Comparison of ENCODE assay signal across 20 cellular contexts in genomic region chr3:155885299-155885698, GRCh38.
"Had no signal": no experiment of that assay in that cellular context is flagged by ENCODE, and none has a peak within 500 bp of the region (broad histone marks: within the 10 kb centered on the region; RNA-seq: fewer than 3 reads in every experiment).

No MANE protein-coding gene starts in this region.

- H3K9ac ChIP-seq: parathyroid adenoma had no signal

- H3K4me1 ChIP-seq: parathyroid adenoma, prostate gland had no signal

- H3K36me3 ChIP-seq: esophagus squamous epithelium, prostate gland, right lobe of liver, suprapubic skin, thyroid gland had no signal

- H3K4me3 ChIP-seq: esophagus squamous epithelium, hepatocyte, prostate gland, right lobe of liver, suprapubic skin, thyroid gland had no signal

- H2AFZ ChIP-seq: hepatocyte, parathyroid adenoma had no signal

- DNase-seq: effector memory CD8-positive, alpha-beta T cell; esophagus squamous epithelium; foreskin fibroblast; head of caudate nucleus; kidney glomerular epithelial cell; mesendoderm; naive thymus-derived CD4-positive, alpha-beta T cell; nephron progenitor cell; retina; right lobe of liver; stimulated activated CD4-positive, alpha-beta T cell treated with anti-CD3 and anti-CD28 coated beads, Interleukin-4, amount 100 ng/mL, for 1 hour; stimulated activated CD8-positive, alpha-beta memory T cell treated with anti-CD3 and anti-CD28 coated beads, Interleukin-4, amount 100 ng/mL, for 48 hours; stimulated activated naive CD8-positive, alpha-beta T cell treated with anti-CD3 and anti-CD28 coated beads, Interleukin-15, Interleukin-2, amounts not matched to agents 100 U/mL and 50 U/mL, for 24 hours; thyroid gland had no signal

- FAIRE-seq: urothelium cell line had no signal

- H3K4me2 ChIP-seq: hepatocyte had no signal

- ATAC-seq: effector memory CD8-positive, alpha-beta T cell; naive thymus-derived CD4-positive, alpha-beta T cell; right lobe of liver; stimulated activated effector memory CD8-positive, alpha-beta T cell treated with anti-CD3 and anti-CD28 coated beads, Interleukin-12 subunit alpha, Interleukin-12 subunit beta, amount 100 ng/mL, for 72 hours; stimulated activated naive CD8-positive, alpha-beta T cell treated with anti-CD3 and anti-CD28 coated beads, Interleukin-15, Interleukin-2, amounts not matched to agents 100 U/mL and 50 U/mL, for 24 hours had no signal

- H3K27me3 ChIP-seq: esophagus squamous epithelium, hepatocyte, right lobe of liver, suprapubic skin, thyroid gland had no signal

- H3K9me3 ChIP-seq: esophagus squamous epithelium, prostate gland, right lobe of liver, suprapubic skin, thyroid gland had no signal

- H3K27ac ChIP-seq: esophagus squamous epithelium, hepatocyte, parathyroid adenoma, prostate gland, right lobe of liver, suprapubic skin, thyroid gland had no signal
